Comparison of ENCODE assay signal across 8 cellular contexts in genomic region chr6:54846243-54846856, GRCh38. TPM values are rescaled to one million over a fixed set of nuclear protein-coding genes. Genes with fewer than 3 reads are reported as not detected.
DNase-seq lines count a peak whose midpoint lies in the region; ATAC-seq, FAIRE-seq and TF ChIP-seq lines count a peak whose summit lies in the region.

FAM83B (plus strand) TSS chr6:54846771; CDS start chr6:54870247, 23,476 bp downstream.

- POLR2A ChIA-PET in HepG2 (lab: Yijun Ruan, JAX) = no interaction called here

- H3K4me3 ChIP-seq in Loucy (ENCODE audit: low read length, poor library complexity, severe bottlenecking) (no peak within 1 kb of the TSS), dorsolateral prefrontal cortex (peak within 1 kb of the TSS in 56 of 59 donors; percentile 6 to 65 (median 42)), HepG2 (replicated peaks in 1 of 3; ENCODE audit: insufficient read depth in 1 of 3, low read depth in 2 of 3, low read length in 3 of 3) (no peak within 1 kb of the TSS), tibial nerve (peak within 1 kb of the TSS; percentile 15 to 50 (median 45)), uterus (no peak within 1 kb of the TSS)

- 55% methylated on average over 49 of the region's 50 CpGs for WGBS in HepG2 (ENCODE audit: low lambda C conversion rate)
- 10% methylated on average over 43 to 47 of the region's 50 CpGs for WGBS in tibial nerve, 2 donors

- no peak within 1 kb of the TSS for H3K27ac ChIP-seq in dorsolateral prefrontal cortex
- no peak within 1 kb of the TSS for H3K27ac ChIP-seq in HepG2 (ENCODE audit: extremely low read length, insufficient read depth, low read length)
- H3K27ac ChIP-seq in tibial nerve = peak within 1 kb of the TSS in 1 of 4 donors; percentile 66
- no peak within 1 kb of the TSS for H3K27ac ChIP-seq in uterus

- no peaks in the 10 kb centered on the region for H3K36me3 ChIP-seq in Loucy (ENCODE audit: insufficient read depth, low read length)
- no peaks in the 10 kb centered on the region for H3K36me3 ChIP-seq in HepG2 (replicated peaks in 1 of 2; ENCODE audit: control insufficient read depth in 1 of 2, insufficient read depth in 2 of 2, low read length in 2 of 2)
- H3K36me3 ChIP-seq in tibial nerve = no peaks in the 10 kb centered on the region
- H3K36me3 ChIP-seq in uterus = no peaks in the 10 kb centered on the region

- no peak for TF ChIP-seq RAD21 in HepG2 (CRISPR knock-in tag; IDR thresholded peaks at IDR 0.05)

- H2AFZ ChIP-seq in Loucy (ENCODE audit: low read length) (no peak within 1 kb of the TSS), HepG2 (ENCODE audit: low read length) (no peak within 1 kb of the TSS)

- intact Hi-C loops in dorsolateral prefrontal cortex (cut with DNase I) (no loop called here), HepG2 (cut with micrococcal nuclease; ENCODE audit: unreplicated experiment) (no loop called here), uterus (cut with DNase I; ENCODE audit: low total_unique reads) (no loop called here)

- H3K27me3 ChIP-seq in Loucy (ENCODE audit: insufficient read depth, low read length, poor library complexity, severe bottlenecking) (no peaks in the 10 kb centered on the region), dorsolateral prefrontal cortex (peaks cover 0 to 48% (median 25%) of the 10 kb centered on the region in 45 donors), HepG2 (ENCODE audit: control insufficient read depth in 1 of 2, insufficient read depth in 2 of 2, low read length in 2 of 2) (peaks cover 0 to 15% of the 10 kb centered on the region in 2 experiments; a peak in 3 of 5 replicates), tibial nerve (peaks cover 0 to 22% of the 10 kb centered on the region in 2 donors), uterus (peaks cover 0 to 7% of the 10 kb centered on the region in 2 donors)

- peak; percentile 32; the same call in 2 of the 3 replicates for ATAC-seq in HepG2
- ATAC-seq in GM19463 (IDR thresholded peaks at IDR 0.05; ENCODE audit: unreplicated experiment) = no peak
- no peak for ATAC-seq in HG03039 (IDR thresholded peaks at IDR 0.05; ENCODE audit: unreplicated experiment)

- H3K9me2 ChIP-seq in Loucy (replicated peaks; ENCODE audit: low read depth, low read length) = no peaks in the 10 kb centered on the region

- H3K9me3 ChIP-seq in Loucy (ENCODE audit: insufficient read depth, low read depth, low read length) = no peaks in the 10 kb centered on the region
- H3K9me3 ChIP-seq in HepG2 (ENCODE audit: low read length) = no peaks in the 10 kb centered on the region
- H3K9me3 ChIP-seq in tibial nerve = no peaks in the 10 kb centered on the region
- no peaks in the 10 kb centered on the region for H3K9me3 ChIP-seq in uterus

- H4K20me1 ChIP-seq in Loucy (ENCODE audit: insufficient read depth, low read length, poor library complexity, severe bottlenecking) = no peaks in the 10 kb centered on the region
- H4K20me1 ChIP-seq in HepG2 (ENCODE audit: insufficient read depth, low read length) = no peaks in the 10 kb centered on the region

- no peak for TF ChIP-seq CTCF in Loucy (conservative IDR thresholded peaks at IDR 0.05; ENCODE audit: low read length)
- no peak for TF ChIP-seq CTCF in dorsolateral prefrontal cortex (IDR thresholded peaks at IDR 0.05 in 54 of 56, conservative IDR thresholded peaks at IDR 0.05 in 2 of 56; ENCODE audit: low read depth in 1 of 56, partially characterized antibody in 56 of 56)
- TF ChIP-seq CTCF in HepG2 (CRISPR knock-in tag; IDR thresholded peaks at IDR 0.05) = no peak
- TF ChIP-seq CTCF in tibial nerve (IDR thresholded peaks at IDR 0.05) = no peak
- no peak for TF ChIP-seq CTCF in uterus (IDR thresholded peaks at IDR 0.05)

- CTCF ChIA-PET in HepG2 (lab: Yijun Ruan, JAX; ENCODE audit: low intra/inter-chr PET ratio, low total read pairs) = no interaction called here

- H3F3A ChIP-seq in Loucy (ENCODE audit: low read depth) = no peaks in the 10 kb centered on the region

- TF ChIP-seq EP300 in HepG2 (IDR thresholded peaks at IDR 0.05; ENCODE audit: low read depth in 2 of 2, low read length in 2 of 2) (no peak), HepG2 (CRISPR knock-in tag; IDR thresholded peaks at IDR 0.05; ENCODE audit: borderline replicate concordance) (no peak), tibial nerve (IDR thresholded peaks at IDR 0.05) (no peak)

- H3K4me2 ChIP-seq in Loucy (ENCODE audit: low read depth, low read length, poor library complexity, severe bottlenecking) = peak within 1 kb of the TSS; percentile 27
- no peak within 1 kb of the TSS for H3K4me2 ChIP-seq in HepG2 (ENCODE audit: low read depth, low read length)

- BruUV-seq in HepG2 (replicated peaks; lab: Mats Ljungman, UMichigan) = no TSS peak

- no peak for DNase-seq in dorsolateral prefrontal cortex
- DNase-seq in HepG2 (ENCODE audit: low spot score) = no peak
- DNase-seq in tibial nerve (ENCODE audit: low spot score in 2 of 2) = no peak
- DNase-seq in hepatic stellate cell (ENCODE audit: low spot score) = no peak
- DNase-seq in uterus = no peak

- TF ChIP-seq POLR2A in HepG2 (IDR thresholded peaks at IDR 0.05; ENCODE audit: insufficient read depth in 1 of 2, low read depth in 2 of 2, low read length in 2 of 2) = no peak
- no peak for TF ChIP-seq POLR2A in tibial nerve (IDR thresholded peaks at IDR 0.05)
- no peak for TF ChIP-seq POLR2A in uterus (IDR thresholded peaks at IDR 0.05)

- in situ Hi-C loops in HepG2 (cut with HindIII; ENCODE audit: extremely low pct_ligation_motif_present, low pct_unique_long_range_greater_than_20kb) = no loop called here

- no peak for FAIRE-seq in HepG2 (lab: Jason Lieb, UNC)

- H3K9ac ChIP-seq in Loucy (ENCODE audit: low read depth, low read length, poor library complexity, severe bottlenecking) (no peak within 1 kb of the TSS), HepG2 (ENCODE audit: insufficient read depth, low read depth, low read length) (no peak within 1 kb of the TSS)

- H3K79me2 ChIP-seq in Loucy (ENCODE audit: insufficient read depth, low read length) (no peaks in the 10 kb centered on the region), HepG2 (ENCODE audit: insufficient read depth, low read length) (no peaks in the 10 kb centered on the region)

- H3K4me1 ChIP-seq in Loucy (ENCODE audit: insufficient read depth, low read length, poor library complexity, severe bottlenecking) (no peaks in the 10 kb centered on the region), HepG2 (ENCODE audit: insufficient read depth, low read length) (no peaks in the 10 kb centered on the region), tibial nerve (peaks cover 0 to 13% (median 0%) of the 10 kb centered on the region in 4 donors), uterus (no peaks in the 10 kb centered on the region)

TF ChIP-seq in HepG2, 621 proteins besides CTCF, POLR2A, EP300 and RAD21:
- TF ChIP-seq SSRP1 (CRISPR knock-in tag; IDR thresholded peaks at IDR 0.05) (no peak), SRSF1 (optimal IDR thresholded peaks at IDR 0.05; ENCODE audit: low read depth, low read length) (no peak), MAZ (IDR thresholded peaks at IDR 0.05; ENCODE audit: borderline replicate concordance, low read depth, low read length) (no peak), MAZ (CRISPR knock-in tag; IDR thresholded peaks at IDR 0.05; ENCODE audit: low read depth) (no peak), CENPX (CRISPR knock-in tag; IDR thresholded peaks at IDR 0.05) (no peak), ZFP90 (CRISPR knock-in tag; IDR thresholded peaks at IDR 0.05; ENCODE audit: borderline replicate concordance) (no peak), ZNF337 (CRISPR knock-in tag; IDR thresholded peaks at IDR 0.05; ENCODE audit: borderline replicate concordance, low read depth) (no peak), FOXM1 (CRISPR knock-in tag; IDR thresholded peaks at IDR 0.05) (no peak), CC2D1A (CRISPR knock-in tag; IDR thresholded peaks at IDR 0.05) (no peak), CHD4 (IDR thresholded peaks at IDR 0.05; ENCODE audit: borderline replicate concordance, low read length) (no peak), RFX3 (CRISPR knock-in tag; IDR thresholded peaks at IDR 0.05) (no peak), ZNF605 (CRISPR knock-in tag; IDR thresholded peaks at IDR 0.05) (no peak)

RNA-seq across cellular contexts. Expression of gene FAM83B, which starts in this region (rescaled TPM):
- total RNA-seq in dorsolateral prefrontal cortex (under 1 TPM in 2 of 120 experiments, not detected in 118; 0.21 to 0.30 TPM), HepG2 (2016; rRNA removed; fragmentation: Illumina TruSeq; extraction: Trizol) (not detected in 2 replicates), tibial nerve (not detected), uterus (1 to 10 TPM in 1 of 4 donors, under 1 TPM in 2, not detected in 1; 0.27 to 3.6 (median 0.29) TPM)
- total RNA-seq in HepG2 (2016; cell fraction: cytosol; rRNA removed; fragmentation: Illumina TruSeq; extraction: Trizol; ENCODE audit: low read depth) = not detected in 2 replicates
- total RNA-seq in HepG2 (2016; cell fraction: insoluble cytoplasmic fraction; rRNA removed; fragmentation: Illumina TruSeq; extraction: Trizol) = not detected in 2 replicates
- total RNA-seq in HepG2 (2016; cell fraction: membrane; rRNA removed; fragmentation: Illumina TruSeq; extraction: Trizol) = not detected in 2 replicates
- total RNA-seq in HepG2 (2016; cell fraction: nucleus; rRNA removed; fragmentation: Illumina TruSeq; extraction: Trizol) = not detected in 2 replicates
- not detected in 2 replicates for polyA plus RNA-seq in HepG2 (2011; rRNA removed)
- not detected in 2 replicates for polyA plus RNA-seq in HepG2 (2011; cell fraction: cytosol; rRNA removed)
- not detected in 2 replicates for polyA plus RNA-seq in HepG2 (2011; cell fraction: nucleus; rRNA removed)
- not detected in 2 replicates for polyA plus RNA-seq in HepG2 (2012)
- not detected in 2 replicates for polyA plus RNA-seq in HepG2 (2016; cell fraction: cytosol; fragmentation: Illumina TruSeq; extraction: Trizol; ENCODE audit: low read depth)
- polyA plus RNA-seq in HepG2 (2016; cell fraction: insoluble cytoplasmic fraction; fragmentation: Illumina TruSeq; extraction: Trizol; ENCODE audit: low read depth) = not detected in 2 replicates
- polyA plus RNA-seq in HepG2 (2016; cell fraction: membrane; fragmentation: Illumina TruSeq; extraction: Trizol; ENCODE audit: low read depth) = not detected in 2 replicates
- polyA plus RNA-seq in HepG2 (2016; cell fraction: nucleus; fragmentation: Illumina TruSeq; extraction: Trizol; ENCODE audit: insufficient read depth, low read depth) = not detected in 2 replicates
- polyA minus RNA-seq in HepG2 (2011; rRNA and poly(A)+ RNA removed; ENCODE audit: low replicate concordance) = 8.5 TPM in 1 of 2 replicates, not detected in the other
- not detected in 2 replicates for polyA minus RNA-seq in HepG2 (2011; cell fraction: cytosol; rRNA and poly(A)+ RNA removed)
- not detected in 2 replicates for polyA minus RNA-seq in HepG2 (2011; cell fraction: nucleus; rRNA and poly(A)+ RNA removed)

Comparison
In these comparisons a context has a peak if more than half of its experiments do, and no peak if none do; other contexts are left out.
1. H3K4me3 ChIP-seq: peak in dorsolateral prefrontal cortex (56 of 59) and tibial nerve (4 of 4); none in Loucy (single experiment), HepG2 (0 of 3) and uterus (0 of 2).